8 cellular contexts compared by ENCODE assay signal in genomic region chr2:108534577-108535379, GRCh38. TPM values are rescaled to one million over a fixed set of nuclear protein-coding genes. Genes with fewer than 3 reads are reported as not detected.
DNase-seq lines count a peak whose midpoint lies in the region; ATAC-seq and TF ChIP-seq lines count a peak whose summit lies in the region.

No MANE protein-coding gene starts in this region.

- no peaks in the 10 kb centered on the region for H3K36me3 Mint-ChIP-seq in T-cell

- CTCF ChIA-PET in T-cell (lab: Charles Lee) = interaction anchor here (0.6 to 1.7 kb wide), 3 partner anchors 49 to 1953 kb away, joined by 3 to 8 read pairs (median 4); no protein-coding TSS in a partner anchor

- no peaks in the 10 kb centered on the region for H3K27me3 Mint-ChIP-seq in T-cell

- peaks cover 51% of the 10 kb centered on the region for H4K20me1 ChIP-seq in smooth muscle cell (ENCODE audit: low read depth)

- no peaks in the 10 kb centered on the region for H3K9me3 Mint-ChIP-seq in T-cell

- TF ChIP-seq CTCF in brain microvascular endothelial cell (IDR thresholded peaks at IDR 0.05; ENCODE audit: low read depth, low read length, missing control alignments) (no peak), smooth muscle cell (IDR thresholded peaks at IDR 0.05; ENCODE audit: borderline replicate concordance, insufficient read depth, poor library complexity, severe bottlenecking) (no peak), GM13976 (IDR thresholded peaks at IDR 0.05; ENCODE audit: borderline replicate concordance, control extremely low read depth, extremely low read depth, insufficient read depth, missing control alignments) (no peak)

- peak; percentile 34 for ATAC-seq in GM21447 (IDR thresholded peaks at IDR 0.05; ENCODE audit: unreplicated experiment)
- peak; percentile 17 to 56 (median 38) for ATAC-seq in T-cell (replicated peaks in 1 of 4)

- peaks cover 35 to 40% (median 35%) of the 10 kb centered on the region in 3 donors for H3K4me1 Mint-ChIP-seq in T-cell

- no peaks in the 10 kb centered on the region for H3F3A ChIP-seq in smooth muscle cell (ENCODE audit: low read depth)

- peak overlapping the region; percentile 73 to 82 for H3K27ac Mint-ChIP-seq in T-cell

- peaks cover 65% of the 10 kb centered on the region for H3K79me2 ChIP-seq in smooth muscle cell (ENCODE audit: low read depth)

- H3K4me3 ChIP-seq in brain microvascular endothelial cell (ENCODE audit: low read depth, low read length) = peak overlapping the region; percentile 80
- H3K4me3 ChIP-seq in smooth muscle cell = peak overlapping the region; percentile 94

- DNase-seq in DMS79 treated with DMSO at 0.1 percent for 48 hours (lab: John Stamatoyannopoulos, UW) = peak; percentile 23
- peak; percentile 82 for DNase-seq in HT-29 (ENCODE audit: low spot score)
- DNase-seq in T-cell = peak in 31 of 34 experiments; percentile 1 to 42 (median 19)
- DNase-seq in brain microvascular endothelial cell = peak; percentile 28
- DNase-seq in iris pigment epithelial cell (ENCODE audit: low read depth) = peak; percentile 49
- DNase-seq in smooth muscle cell (lab: John Stamatoyannopoulos, UW; ENCODE audit: unreplicated experiment) = peak; percentile 42
- DNase-seq in GM13976 (ENCODE audit: low spot score) = no peak

- peak overlapping the region; percentile 88 for H3K9ac ChIP-seq in smooth muscle cell (ENCODE audit: low read depth)

- peak overlapping the region; percentile 91 for H3K4me2 ChIP-seq in smooth muscle cell

- under 1% methylated on average over 35 of the region's 59 CpGs for WGBS in smooth muscle cell (ENCODE audit: low lambda C conversion rate)

- POLR2A ChIA-PET in T-cell (lab: Charles Lee) = interaction anchor here in 1 of 2 donors (1.3 kb wide), 1 partner anchor 86 kb away, joined by 3 read pairs; no protein-coding TSS in a partner anchor

- no peaks in the 10 kb centered on the region for H3K9me3 ChIP-seq in smooth muscle cell (replicated peaks; ENCODE audit: low read depth)

- peak overlapping the region; percentile 88 to 93 (median 92) for H3K4me3 Mint-ChIP-seq in T-cell

- H3K4me1 ChIP-seq in smooth muscle cell (ENCODE audit: low read depth) = peaks cover 32% of the 10 kb centered on the region

- no peak overlapping the region for H2AFZ ChIP-seq in smooth muscle cell (ENCODE audit: low read depth)

- H3K27ac ChIP-seq in brain microvascular endothelial cell (peak overlapping the region; percentile 93), smooth muscle cell (ENCODE audit: low read depth) (peak overlapping the region; percentile 87)

- H3K36me3 ChIP-seq in brain microvascular endothelial cell (replicated peaks) = peaks cover 3% of the 10 kb centered on the region
- no peaks in the 10 kb centered on the region for H3K36me3 ChIP-seq in smooth muscle cell (ENCODE audit: low read depth)

- in situ Hi-C loops in brain microvascular endothelial cell (cut with HindIII; ENCODE audit: low pct_ligation_motif_present, low sequenced_read_pairs) (no loop called here), GM13976 (cut with MboI; ENCODE audit: low sequenced_read_pairs, unreplicated experiment) (no loop called here)

- H3K27me3 ChIP-seq in brain microvascular endothelial cell (replicated peaks) (no peaks in the 10 kb centered on the region), smooth muscle cell (ENCODE audit: low read depth) (no peaks in the 10 kb centered on the region)

RNA-seq across cellular contexts. Expression of gene LIMS1, which starts 0.5 kb away (rescaled TPM):
- 28.5 and 43.1 TPM in 2 replicates for total RNA-seq in HT-29 (2014; rRNA removed; shearing (Covaris generic))
- total RNA-seq in T-cell (10 to 100 TPM; 55.5 to 82.8 (median 56.9) TPM), smooth muscle cell (147 and 155 TPM in 2 replicates)
- 56.9 and 63.1 TPM in 2 replicates for polyA plus RNA-seq in smooth muscle cell
